9 cellular contexts compared by ENCODE assay signal in genomic region chr2:143937563-143938346, GRCh38.
A peak's percentile ranks its signal among the peaks of the same experiment; 100 is the strongest.
DNase-seq lines count a peak whose midpoint lies in the region; ATAC-seq lines count a peak whose summit lies in the region.
"Had no signal": no experiment of that assay in that cellular context is flagged by ENCODE, and none has a peak within 500 bp of the region (broad histone marks: within the 10 kb centered on the region; RNA-seq: fewer than 3 reads in every experiment).

No MANE protein-coding gene starts in this region.

- H3K27ac Mint-ChIP-seq in activated CD4-positive, alpha-beta memory T cell treated with anti-CD3 and anti-CD28 coated beads, Interleukin-2, amount 10 ng/mL, durations not matched to agents 7 days and 5 days: no peak overlapping the region

- POLR2A ChIA-PET in activated CD4-positive, alpha-beta memory T cell treated with anti-CD3 and anti-CD28 coated beads, Interleukin-2, amount 10 ng/mL, durations not matched to agents 7 days and 5 days (lab: Charles Lee): no interaction called here

- no peaks in the 10 kb centered on the region for H3K9me3 Mint-ChIP-seq in activated CD4-positive, alpha-beta memory T cell treated with anti-CD3 and anti-CD28 coated beads, Interleukin-2, amount 10 ng/mL, durations not matched to agents 7 days and 5 days

- peaks cover 3% of the 10 kb centered on the region for H3K36me3 Mint-ChIP-seq in activated CD4-positive, alpha-beta memory T cell treated with anti-CD3 and anti-CD28 coated beads, Interleukin-2, amount 10 ng/mL, durations not matched to agents 7 days and 5 days (ENCODE audit: low read depth)

- DNase-seq in NCI-H2081 (lab: John Stamatoyannopoulos, UW): peak; percentile 31 to 52
- DNase-seq in NCI-H2081 treated with DMSO at 0.1 percent for 48 hours (lab: John Stamatoyannopoulos, UW): no peak
- DNase-seq in activated CD4-positive, alpha-beta memory T cell treated with anti-CD3 and anti-CD28 coated beads, Interleukin-2, amount 10 ng/mL, durations not matched to agents 7 days and 5 days: no peak
- peak in 2 of 3 donors; percentile 14 to 58 for DNase-seq in right cardiac atrium

- peak; percentile 22 for ATAC-seq in HG03025 (IDR thresholded peaks at IDR 0.05; ENCODE audit: low FRiP score, unreplicated experiment)
- peak in 1 of 2 donors; percentile 6 for ATAC-seq in right cardiac atrium
- no peak for ATAC-seq in GM18520 (IDR thresholded peaks at IDR 0.05; ENCODE audit: unreplicated experiment)
- no peak for ATAC-seq in HG03571 (IDR thresholded peaks at IDR 0.05; ENCODE audit: unreplicated experiment)

- H3K27me3 Mint-ChIP-seq in activated CD4-positive, alpha-beta memory T cell treated with anti-CD3 and anti-CD28 coated beads, Interleukin-2, amount 10 ng/mL, durations not matched to agents 7 days and 5 days: peaks cover 45% of the 10 kb centered on the region

- peak overlapping the region; percentile 19 for H3K4me3 Mint-ChIP-seq in activated CD4-positive, alpha-beta memory T cell treated with anti-CD3 and anti-CD28 coated beads, Interleukin-2, amount 10 ng/mL, durations not matched to agents 7 days and 5 days

- intact Hi-C loops in right cardiac atrium (cut with DNase I): loop anchor here in 1 of 4 donors (5.0 kb wide), 1 partner anchor 580 kb away; no protein-coding TSS in a partner anchor

- H3K4me3 ChIP-seq in right cardiac atrium (ENCODE audit: low read length) (peak overlapping the region; percentile 53), skin epidermis (peak overlapping the region; percentile 36 to 59 (median 43))

- no peaks in the 10 kb centered on the region for H3K4me1 ChIP-seq in right cardiac atrium (ENCODE audit: control insufficient read depth, insufficient read depth, low read length)

- peaks cover 8% of the 10 kb centered on the region for H3K4me1 Mint-ChIP-seq in activated CD4-positive, alpha-beta memory T cell treated with anti-CD3 and anti-CD28 coated beads, Interleukin-2, amount 10 ng/mL, durations not matched to agents 7 days and 5 days

- WGBS in right cardiac atrium: 12% methylated on average over 20 of the region's 20 CpGs

- H3K27ac ChIP-seq in right cardiac atrium (ENCODE audit: low read length): peak overlapping the region; percentile 55
- H3K27ac ChIP-seq in skin epidermis: peak overlapping the region; percentile 35 to 96 (median 84)
- H3K27ac ChIP-seq: C4-2B had no signal

- H3K27me3 ChIP-seq in right cardiac atrium (ENCODE audit: control insufficient read depth, insufficient read depth): no peaks in the 10 kb centered on the region

- no peaks in the 10 kb centered on the region for H3K9me3 ChIP-seq in right cardiac atrium (ENCODE audit: control insufficient read depth, low read length)

- CTCF ChIA-PET in activated CD4-positive, alpha-beta memory T cell treated with anti-CD3 and anti-CD28 coated beads, Interleukin-2, amount 10 ng/mL, durations not matched to agents 7 days and 5 days (lab: Charles Lee): no interaction called here

Comparison
In these comparisons a context has a peak if more than half of its experiments do, and no peak if none do; other contexts are left out.
1. DNase-seq: peak in NCI-H2081 (2 of 2) and right cardiac atrium (2 of 3); none in NCI-H2081 treated with DMSO at 0.1 percent for 48 hours (single experiment) and activated CD4-positive, alpha-beta memory T cell treated with anti-CD3 and anti-CD28 coated beads, Interleukin-2, amount 10 ng/mL, durations not matched to agents 7 days and 5 days (single experiment).